1 cellular context compared by ENCODE assay signal in the genomic region with DNA sequence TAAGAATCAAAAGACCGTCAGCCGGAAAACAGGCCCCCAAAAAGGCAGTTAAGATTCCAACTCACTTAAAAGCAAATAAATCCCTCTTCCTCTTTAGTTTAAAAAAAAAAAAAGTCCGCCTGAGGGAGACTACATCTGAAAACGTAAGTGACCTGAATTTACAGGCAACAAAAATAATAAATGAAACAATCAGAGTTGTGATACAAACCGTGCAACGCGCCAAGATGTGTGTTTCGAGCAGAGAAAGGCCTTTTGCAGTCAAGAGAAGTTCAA.
TF ChIP-seq lines count a peak whose summit lies in the region.

No MANE protein-coding gene starts in this region.

TF ChIP-seq in HepG2, 621 proteins besides CTCF, POLR2A, EP300 and RAD21 (continued from another document):
- TF ChIP-seq, protein P1, sequence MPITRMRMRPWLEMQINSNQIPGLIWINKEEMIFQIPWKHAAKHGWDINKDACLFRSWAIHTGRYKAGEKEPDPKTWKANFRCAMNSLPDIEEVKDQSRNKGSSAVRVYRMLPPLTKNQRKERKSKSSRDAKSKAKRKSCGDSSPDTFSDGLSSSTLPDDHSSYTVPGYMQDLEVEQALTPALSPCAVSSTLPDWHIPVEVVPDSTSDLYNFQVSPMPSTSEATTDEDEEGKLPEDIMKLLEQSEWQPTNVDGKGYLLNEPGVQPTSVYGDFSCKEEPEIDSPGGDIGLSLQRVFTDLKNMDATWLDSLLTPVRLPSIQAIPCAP (CRISPR knock-in tag; IDR thresholded peaks at IDR 0.05; ENCODE audit: low read depth) = no peak
- TF ChIP-seq ZNF577 (CRISPR knock-in tag; IDR thresholded peaks at IDR 0.05; ENCODE audit: borderline replicate concordance, low read depth) (no peak), NCOA2 (CRISPR knock-in tag; IDR thresholded peaks at IDR 0.05) (no peak), ZSCAN12 (CRISPR knock-in tag; IDR thresholded peaks at IDR 0.05) (no peak), ELF4 (CRISPR knock-in tag; IDR thresholded peaks at IDR 0.05; ENCODE audit: borderline replicate concordance) (0 out of 2 replicates have a peak, but pooled peaks have one; percentile 17), ELF1 (CRISPR knock-in tag; IDR thresholded peaks at IDR 0.05) (no peak), PHF21A (CRISPR knock-in tag; IDR thresholded peaks at IDR 0.05) (0 out of 2 replicates have a peak, but pooled peaks have one; percentile 12), ZNF83 (CRISPR knock-in tag; IDR thresholded peaks at IDR 0.05; ENCODE audit: borderline replicate concordance) (no peak), KLF12 (CRISPR knock-in tag; IDR thresholded peaks at IDR 0.05; ENCODE audit: borderline replicate concordance) (0 out of 2 replicates have a peak, but pooled peaks have one; percentile 58), HOXA5 (CRISPR knock-in tag; IDR thresholded peaks at IDR 0.05) (peak; percentile 31; the same call in 1 of the 2 replicates), TGIF2 (CRISPR knock-in tag; IDR thresholded peaks at IDR 0.05) (no peak), MED8 (CRISPR knock-in tag; IDR thresholded peaks at IDR 0.05; ENCODE audit: insufficient replicate concordance) (no peak), SNAI1 (CRISPR knock-in tag; IDR thresholded peaks at IDR 0.05; ENCODE audit: borderline replicate concordance) (no peak), SIX1 (CRISPR knock-in tag; IDR thresholded peaks at IDR 0.05; ENCODE audit: borderline replicate concordance) (no peak), ZNF746 (CRISPR knock-in tag; IDR thresholded peaks at IDR 0.05) (no peak), JUNB (CRISPR knock-in tag; IDR thresholded peaks at IDR 0.05; ENCODE audit: borderline replicate concordance) (no peak)
- TF ChIP-seq, protein P2, sequence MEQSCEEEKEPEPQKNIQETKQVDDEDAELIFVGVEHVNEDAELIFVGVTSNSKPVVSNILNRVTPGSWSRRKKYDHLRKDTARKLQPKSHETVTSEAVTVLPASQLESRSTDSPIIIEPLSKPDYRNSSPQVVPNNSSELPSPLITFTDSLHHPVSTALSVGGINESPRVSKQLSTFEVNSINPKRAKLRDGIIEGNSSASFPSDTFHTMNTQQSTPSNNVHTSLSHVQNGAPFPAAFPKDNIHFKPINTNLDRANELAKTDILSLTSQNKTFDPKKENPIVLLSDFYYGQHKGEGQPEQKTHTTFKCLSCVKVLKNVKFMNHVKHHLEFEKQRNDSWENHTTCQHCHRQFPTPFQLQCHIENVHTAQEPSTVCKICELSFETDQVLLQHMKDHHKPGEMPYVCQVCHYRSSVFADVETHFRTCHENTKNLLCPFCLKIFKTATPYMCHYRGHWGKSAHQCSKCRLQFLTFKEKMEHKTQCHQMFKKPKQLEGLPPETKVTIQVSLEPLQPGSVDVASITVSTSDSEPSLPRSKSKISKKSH (CRISPR knock-in tag; IDR thresholded peaks at IDR 0.05; ENCODE audit: borderline replicate concordance) = no peak
- TF ChIP-seq, protein P3, sequence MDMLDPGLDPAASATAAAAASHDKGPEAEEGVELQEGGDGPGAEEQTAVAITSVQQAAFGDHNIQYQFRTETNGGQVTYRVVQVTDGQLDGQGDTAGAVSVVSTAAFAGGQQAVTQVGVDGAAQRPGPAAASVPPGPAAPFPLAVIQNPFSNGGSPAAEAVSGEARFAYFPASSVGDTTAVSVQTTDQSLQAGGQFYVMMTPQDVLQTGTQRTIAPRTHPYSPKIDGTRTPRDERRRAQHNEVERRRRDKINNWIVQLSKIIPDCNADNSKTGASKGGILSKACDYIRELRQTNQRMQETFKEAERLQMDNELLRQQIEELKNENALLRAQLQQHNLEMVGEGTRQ (IDR thresholded peaks at IDR 0.05; ENCODE audit: low read depth, low read length) = no peak
- TF ChIP-seq, protein P3 (CRISPR knock-in tag; IDR thresholded peaks at IDR 0.05; ENCODE audit: borderline replicate concordance) = 0 out of 2 replicates have a peak, but pooled peaks have one; percentile 6
- TF ChIP-seq, protein P4, sequence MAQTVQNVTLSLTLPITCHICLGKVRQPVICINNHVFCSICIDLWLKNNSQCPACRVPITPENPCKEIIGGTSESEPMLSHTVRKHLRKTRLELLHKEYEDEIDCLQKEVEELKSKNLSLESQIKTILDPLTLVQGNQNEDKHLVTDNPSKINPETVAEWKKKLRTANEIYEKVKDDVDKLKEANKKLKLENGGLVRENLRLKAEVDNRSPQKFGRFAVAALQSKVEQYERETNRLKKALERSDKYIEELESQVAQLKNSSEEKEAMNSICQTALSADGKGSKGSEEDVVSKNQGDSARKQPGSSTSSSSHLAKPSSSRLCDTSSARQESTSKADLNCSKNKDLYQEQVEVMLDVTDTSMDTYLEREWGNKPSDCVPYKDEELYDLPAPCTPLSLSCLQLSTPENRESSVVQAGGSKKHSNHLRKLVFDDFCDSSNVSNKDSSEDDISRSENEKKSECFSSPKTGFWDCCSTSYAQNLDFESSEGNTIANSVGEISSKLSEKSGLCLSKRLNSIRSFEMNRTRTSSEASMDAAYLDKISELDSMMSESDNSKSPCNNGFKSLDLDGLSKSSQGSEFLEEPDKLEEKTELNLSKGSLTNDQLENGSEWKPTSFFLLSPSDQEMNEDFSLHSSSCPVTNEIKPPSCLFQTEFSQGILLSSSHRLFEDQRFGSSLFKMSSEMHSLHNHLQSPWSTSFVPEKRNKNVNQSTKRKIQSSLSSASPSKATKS (CRISPR knock-in tag; IDR thresholded peaks at IDR 0.05) = no peak
- TF ChIP-seq, protein P5, sequence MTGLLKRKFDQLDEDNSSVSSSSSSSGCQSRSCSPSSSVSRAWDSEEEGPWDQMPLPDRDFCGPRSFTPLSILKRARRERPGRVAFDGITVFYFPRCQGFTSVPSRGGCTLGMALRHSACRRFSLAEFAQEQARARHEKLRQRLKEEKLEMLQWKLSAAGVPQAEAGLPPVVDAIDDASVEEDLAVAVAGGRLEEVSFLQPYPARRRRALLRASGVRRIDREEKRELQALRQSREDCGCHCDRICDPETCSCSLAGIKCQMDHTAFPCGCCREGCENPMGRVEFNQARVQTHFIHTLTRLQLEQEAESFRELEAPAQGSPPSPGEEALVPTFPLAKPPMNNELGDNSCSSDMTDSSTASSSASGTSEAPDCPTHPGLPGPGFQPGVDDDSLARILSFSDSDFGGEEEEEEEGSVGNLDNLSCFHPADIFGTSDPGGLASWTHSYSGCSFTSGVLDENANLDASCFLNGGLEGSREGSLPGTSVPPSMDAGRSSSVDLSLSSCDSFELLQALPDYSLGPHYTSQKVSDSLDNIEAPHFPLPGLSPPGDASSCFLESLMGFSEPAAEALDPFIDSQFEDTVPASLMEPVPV (CRISPR knock-in tag; IDR thresholded peaks at IDR 0.05) = no peak
- TF ChIP-seq, protein P6, sequence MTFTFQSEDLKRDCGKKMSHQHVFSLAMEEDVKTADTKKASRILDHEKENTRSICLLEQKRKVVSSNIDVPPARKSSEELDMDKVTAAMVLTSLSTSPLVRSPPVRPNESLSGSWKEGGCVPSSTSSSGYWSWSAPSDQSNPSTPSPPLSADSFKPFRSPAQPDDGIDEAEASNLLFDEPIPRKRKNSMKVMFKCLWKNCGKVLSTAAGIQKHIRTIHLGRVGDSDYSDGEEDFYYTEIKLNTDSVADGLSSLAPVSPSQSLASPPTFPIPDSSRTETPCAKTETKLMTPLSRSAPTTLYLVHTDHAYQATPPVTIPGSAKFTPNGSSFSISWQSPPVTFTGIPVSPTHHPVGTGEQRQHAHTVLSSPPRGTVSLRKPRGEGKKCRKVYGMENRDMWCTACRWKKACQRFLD (CRISPR knock-in tag; IDR thresholded peaks at IDR 0.05; ENCODE audit: borderline replicate concordance) = no peak
TF ChIP-seq in HepG2: peak in this region for 12.
